Comparison of ENCODE assay signal across 8 cellular contexts in the genomic region with DNA sequence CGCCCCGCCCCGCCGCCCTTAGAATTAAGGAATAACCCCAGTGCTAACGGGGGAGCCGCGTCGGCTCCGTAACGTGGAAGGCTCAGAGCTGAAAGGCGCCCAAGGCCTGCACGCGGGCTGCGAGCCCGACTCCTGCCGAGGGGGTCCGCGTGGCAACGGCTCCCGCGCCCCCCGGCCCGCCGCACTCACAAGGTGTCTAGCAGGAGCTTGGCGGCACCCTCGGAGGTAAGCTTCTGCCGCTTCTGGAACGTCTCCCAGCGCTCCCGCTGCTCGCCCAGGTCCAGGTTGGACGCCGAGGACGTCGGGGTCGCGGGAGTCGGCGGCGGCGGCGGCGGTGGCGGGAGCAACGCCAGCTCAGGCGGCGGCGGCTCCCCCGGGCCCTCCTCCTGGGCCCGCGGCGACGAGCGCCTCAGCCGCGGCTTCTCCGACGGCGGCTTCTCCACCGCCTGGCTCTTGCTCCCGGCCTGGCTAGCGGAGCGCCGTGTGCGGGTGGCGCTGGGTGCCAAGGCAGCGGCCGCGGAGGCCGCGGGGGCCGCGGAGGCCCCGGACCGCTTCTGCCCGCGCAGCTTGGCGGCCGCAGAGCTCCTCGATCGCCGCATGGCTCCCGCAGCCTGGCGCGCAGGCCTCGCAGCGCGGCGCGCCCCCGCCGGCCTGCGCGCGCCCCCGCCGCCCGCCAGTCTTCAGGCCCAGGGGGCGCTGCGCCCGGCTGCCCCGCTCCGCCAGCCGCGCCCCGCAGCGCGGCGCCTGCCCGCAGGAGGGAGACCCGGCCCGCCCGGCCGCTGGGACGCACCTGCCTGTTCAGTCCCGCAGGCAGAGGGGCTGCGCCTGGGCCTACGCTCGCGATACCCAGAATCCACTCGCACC. TPM values are rescaled to one million over a fixed set of nuclear protein-coding genes. Genes with fewer than 3 reads are reported as not detected.
DNase-seq lines count a peak whose midpoint lies in the region; TF ChIP-seq lines count a peak whose summit lies in the region.

A gene (minus strand): TSS at position 632 of the 864 bp plus-strand sequence. CDS start 33 bp downstream, at position 599.

- peaks cover 27% of the 10 kb centered on the region for H3K79me2 ChIP-seq in SU-DHL-6 (ENCODE audit: insufficient read depth, low read length)

- H3K9me2 ChIP-seq in SU-DHL-6 (replicated peaks; ENCODE audit: insufficient read depth, low read length): no peaks in the 10 kb centered on the region

- peaks cover 18% of the 10 kb centered on the region for H3K4me1 ChIP-seq in left ventricle myocardium inferior

- H2AFZ ChIP-seq in SU-DHL-6 (ENCODE audit: low read depth, low read length, severe bottlenecking): peak within 1 kb of the TSS; percentile 98

- no peaks in the 10 kb centered on the region for H3K27me3 ChIP-seq in SU-DHL-6 (ENCODE audit: low read length)
- H3K27me3 ChIP-seq in left ventricle myocardium inferior (ENCODE audit: low read depth): peaks cover 23% of the 10 kb centered on the region

- H3K4me3 ChIP-seq in SU-DHL-6 (ENCODE audit: insufficient read depth, low read length, poor library complexity, severe bottlenecking) (peak within 1 kb of the TSS; percentile 73), left ventricle myocardium inferior (peak within 1 kb of the TSS; percentile 80), retinal pigment epithelial cell (ENCODE audit: low read length) (peak within 1 kb of the TSS; percentile 65)

- 0 out of 2 replicates have a peak, but pooled peaks cover 9% of the 10 kb centered on the region for H3K36me3 ChIP-seq in SU-DHL-6 (ENCODE audit: low read length)
- peaks cover 14% of the 10 kb centered on the region for H3K36me3 ChIP-seq in left ventricle myocardium inferior

- intact Hi-C loops in left ventricle myocardium inferior (cut with micrococcal nuclease): no loop called here

- H3K9ac ChIP-seq in SU-DHL-6 (ENCODE audit: low read length): peak within 1 kb of the TSS; percentile 81

- DNase-seq in COLO668 (lab: John Stamatoyannopoulos, UW; ENCODE audit: unreplicated experiment) (peak; percentile 79), GM20000 (ENCODE audit: low spot score) (peak; percentile 93), HuH-7.5 (ENCODE audit: low spot score) (peak; percentile 67), left ventricle myocardium inferior (peak; percentile 32), retinal pigment epithelial cell (ENCODE audit: low read depth) (no peak), HPDE6-E6E7 (ENCODE audit: extremely low spot score) (no peak)
- peak; percentile 30 for DNase-seq in activated naive CD8-positive, alpha-beta T cell treated with anti-CD3 and anti-CD28 coated beads, Interleukin-2, amount 50 U/mL, for 16 hours (ENCODE audit: low read depth, low spot score)

- H4K20me1 ChIP-seq in SU-DHL-6 (ENCODE audit: low read depth, low read length): no peaks in the 10 kb centered on the region

- H3K27ac ChIP-seq in SU-DHL-6 (ENCODE audit: low read depth, low read length) (peak within 1 kb of the TSS; percentile 50), left ventricle myocardium inferior (replicated peaks) (no peak within 1 kb of the TSS)

- H3F3A ChIP-seq in SU-DHL-6 (ENCODE audit: insufficient read depth): peaks cover 22% of the 10 kb centered on the region

- H3K9me3 ChIP-seq in SU-DHL-6 (ENCODE audit: insufficient read depth, low read length) (no peaks in the 10 kb centered on the region), left ventricle myocardium inferior (replicated peaks) (no peaks in the 10 kb centered on the region)

- TF ChIP-seq CTCF in GM20000 (IDR thresholded peaks at IDR 0.05; ENCODE audit: extremely low read depth, missing control alignments) (peak; percentile 50), SU-DHL-6 (IDR thresholded peaks at IDR 0.05; ENCODE audit: insufficient read depth, low read length, poor library complexity, severe bottlenecking) (no peak), left ventricle myocardium inferior (IDR thresholded peaks at IDR 0.05; ENCODE audit: borderline replicate concordance) (peak; percentile 41), retinal pigment epithelial cell (conservative IDR thresholded peaks at IDR 0.05; ENCODE audit: low read depth, low read length) (no peak)

- peak within 1 kb of the TSS; percentile 93 for H3K4me2 ChIP-seq in SU-DHL-6 (ENCODE audit: low read depth, low read length, poor library complexity, severe bottlenecking)

RNA-seq across cellular contexts. Expression of the gene that starts here (rescaled TPM):
- total RNA-seq in left ventricle myocardium inferior: 8.4 TPM

Comparison
In these comparisons a context has a peak if more than half of its experiments do, and no peak if none do; other contexts are left out.
1. DNase-seq: peak in COLO668 (single experiment), GM20000 (single experiment), HuH-7.5 (single experiment), activated naive CD8-positive, alpha-beta T cell treated with anti-CD3 and anti-CD28 coated beads, Interleukin-2, amount 50 U/mL, for 16 hours (single experiment) and left ventricle myocardium inferior (single experiment); none in retinal pigment epithelial cell (single experiment) and HPDE6-E6E7 (single experiment).
2. CTCF ChIP-seq: peak in GM20000 (single experiment) and left ventricle myocardium inferior (single experiment); none in SU-DHL-6 (single experiment) and retinal pigment epithelial cell (single experiment).
3. Peak in every context shown above with its lines, with median percentiles within 50 percentile points of each other: H3K4me3 ChIP-seq.